ENCODE assay signal across 7 cellular contexts in genomic region chrX:100685284-100685996, GRCh38. TPM values are rescaled to one million over a fixed set of nuclear protein-coding genes. Genes with fewer than 3 reads are reported as not detected.
DNase-seq lines count a peak whose midpoint lies in the region; ATAC-seq and TF ChIP-seq lines count a peak whose summit lies in the region.

No MANE protein-coding gene starts in this region.

- no peak overlapping the region for H3K9ac ChIP-seq in skeletal muscle satellite cell (ENCODE audit: low read depth, low read length)

- no peaks in the 10 kb centered on the region for H3K27me3 ChIP-seq in skeletal muscle satellite cell (ENCODE audit: control insufficient read depth, insufficient read depth, low read length)

- CTCF ChIA-PET in T-cell (lab: Charles Lee): interaction anchor here (0.5 to 3.8 kb wide), 6 partner anchors 14 to 1808 kb away, joined by 4 to 15 read pairs (median 5); no protein-coding TSS in a partner anchor

- peak; percentile 76 for DNase-seq in NCI-H1436 (lab: John Stamatoyannopoulos, UW)
- DNase-seq in T-cell: peak in 32 of 34 experiments; percentile 18 to 61 (median 38)
- peak in 47 of 56 donors; percentile 0 to 84 (median 26) for DNase-seq in amygdala (lab: John Stamatoyannopoulos, UW)
- DNase-seq in hepatic stellate cell (ENCODE audit: low spot score): peak; percentile 57

- H3K4me1 ChIP-seq in skeletal muscle satellite cell (ENCODE audit: control insufficient read depth, insufficient read depth, low read length): peaks cover 19% of the 10 kb centered on the region

- no peaks in the 10 kb centered on the region for H3K36me3 Mint-ChIP-seq in T-cell

- peak overlapping the region; percentile 8 for H3K4me2 ChIP-seq in skeletal muscle satellite cell (ENCODE audit: low read length)

- H3K27ac Mint-ChIP-seq in T-cell: no peak overlapping the region

- H3K4me1 Mint-ChIP-seq in T-cell: peaks cover 0 to 13% (median 2%) of the 10 kb centered on the region in 3 donors

- H3K36me3 ChIP-seq in skeletal muscle satellite cell (ENCODE audit: insufficient read depth, low read length): no peaks in the 10 kb centered on the region

- H3K4me3 Mint-ChIP-seq in T-cell: no peak overlapping the region

- peak; percentile 83 for TF ChIP-seq CTCF in GM12875 (IDR thresholded peaks at IDR 0.05; ENCODE audit: borderline replicate concordance, insufficient read depth, low read depth, low read length)

- H3K9me3 ChIP-seq in skeletal muscle satellite cell (replicated peaks; ENCODE audit: low read length): no peaks in the 10 kb centered on the region

- POLR2A ChIA-PET in T-cell (lab: Charles Lee): no interaction called here

- H3K9me3 Mint-ChIP-seq in T-cell: no peaks in the 10 kb centered on the region

- H3K27me3 Mint-ChIP-seq in T-cell: peaks cover 0 to 11% of the 10 kb centered on the region in 2 donors

- H3K4me3 ChIP-seq in GM12875 (ENCODE audit: low read depth, low read length): peak overlapping the region; percentile 10
- no peak overlapping the region for H3K4me3 ChIP-seq in skeletal muscle satellite cell (ENCODE audit: low read length)

- ATAC-seq in HG02678 (IDR thresholded peaks at IDR 0.05; ENCODE audit: unreplicated experiment) (peak; percentile 63), T-cell (replicated peaks in 1 of 4) (peak in 3 of 4 experiments; percentile 43 to 62 (median 61))

RNA-seq across cellular contexts. Expression of gene SRPX2, which starts 41.4 kb away (rescaled TPM):
- total RNA-seq in T-cell: under 1 TPM in 1 of 5 donors, not detected in 4; 0.18 TPM
- total RNA-seq in skeletal muscle satellite cell (2012; rRNA removed): 53.7 and 99.2 TPM in 2 replicates

RNA-seq across cellular contexts. Expression of gene SYTL4, which starts 46.5 kb away (rescaled TPM):
- under 1 TPM in 4 of 5 donors, not detected in 1; 0.12 to 0.82 (median 0.29) TPM for total RNA-seq in T-cell
- 1.1 and 2.0 TPM in 2 replicates for total RNA-seq in skeletal muscle satellite cell (2012; rRNA removed)

RNA-seq across cellular contexts. Expression of gene TSPAN6, which starts 48.8 kb away (rescaled TPM):
- 1 to 10 TPM in 4 of 5 donors, under 1 TPM in 1; 0.91 to 2.1 (median 1.6) TPM for total RNA-seq in T-cell
- 16.2 and 21.6 TPM in 2 replicates for total RNA-seq in skeletal muscle satellite cell (2012; rRNA removed)

Comparison
In these comparisons a context has a peak if more than half of its experiments do, and no peak if none do; other contexts are left out.
1. DNase-seq: peak in every context shown above with its lines; median percentile 76 in NCI-H1436; 57 in hepatic stellate cell; 38 in T-cell; 26 in amygdala.